ENCODE assay signal across 9 cellular contexts in the genomic region with DNA sequence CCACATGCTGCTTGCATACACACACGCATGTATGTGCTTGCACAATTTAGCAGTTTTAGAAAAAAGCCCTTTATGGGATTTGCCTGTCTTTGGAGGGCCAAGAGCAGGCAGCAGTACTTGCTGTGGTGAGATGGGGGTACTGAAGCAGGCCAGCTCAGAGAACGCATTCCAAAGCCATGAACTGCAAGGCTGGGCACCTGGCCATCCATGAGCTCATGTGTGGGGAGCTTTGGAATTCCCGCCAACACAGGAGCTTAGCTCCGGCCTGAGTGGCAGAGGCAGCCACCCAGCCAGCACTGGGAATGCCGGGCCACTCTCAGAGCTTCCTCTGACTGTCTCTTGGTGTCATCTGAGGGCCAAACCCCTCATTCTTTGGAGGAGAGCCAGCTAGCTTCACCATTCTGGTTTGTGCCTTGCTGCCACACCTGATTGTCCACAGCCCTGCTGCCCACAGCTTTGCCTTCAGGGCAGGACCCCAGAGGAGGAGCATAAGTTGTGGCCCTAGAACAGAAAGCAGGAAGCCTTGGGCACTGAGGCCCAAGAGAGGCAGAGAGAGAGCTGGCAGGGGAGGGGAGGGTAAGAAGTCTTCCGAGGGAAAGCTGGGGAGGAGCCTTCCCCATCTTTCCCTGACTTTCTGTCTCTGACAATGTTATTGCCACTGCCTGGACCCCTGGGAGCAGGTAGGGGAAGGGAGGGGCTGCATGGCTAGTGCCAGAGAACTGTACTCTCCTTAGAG.
DNase-seq lines count a peak whose midpoint lies in the region; ATAC-seq and TF ChIP-seq lines count a peak whose summit lies in the region.
"Had no signal": no experiment of that assay in that cellular context is flagged by ENCODE, and none has a peak within 500 bp of the region (broad histone marks: within the 10 kb centered on the region; RNA-seq: fewer than 3 reads in every experiment).

No MANE protein-coding gene starts in this region.

- H3K36me3 Mint-ChIP-seq in neural progenitor cell, result no peaks in the 10 kb centered on the region
- H3K36me3 Mint-ChIP-seq: natural killer cell had no signal

- H3K9me3 ChIP-seq in NT2/D1 (ENCODE audit: insufficient read depth, low read length) (no peaks in the 10 kb centered on the region), esophagus squamous epithelium (no peaks in the 10 kb centered on the region), neural progenitor cell (ENCODE audit: low read depth) (no peaks in the 10 kb centered on the region)

- 0% methylated on average over 3 of the region's 6 CpGs; no CpG with 5 or more reads in 1 of the 2 donors for WGBS in esophagus squamous epithelium, 2 donors

- peaks cover 40% of the 10 kb centered on the region for H3K4me1 ChIP-seq in NT2/D1 (ENCODE audit: insufficient read depth, insufficient read length)
- peaks cover 11 to 34% (median 19%) of the 10 kb centered on the region in 3 donors for H3K4me1 ChIP-seq in esophagus squamous epithelium
- H3K4me1 ChIP-seq in neural progenitor cell, result peaks cover 41% of the 10 kb centered on the region

- no peak overlapping the region for H3K4me2 ChIP-seq in neural progenitor cell

- H4K20me1 ChIP-seq in neural progenitor cell (ENCODE audit: low read depth), result no peaks in the 10 kb centered on the region

- no peaks in the 10 kb centered on the region for H3K36me3 ChIP-seq in BJ (ENCODE audit: control insufficient read depth, insufficient read depth, low read length)
- no peaks in the 10 kb centered on the region for H3K36me3 ChIP-seq in NT2/D1 (ENCODE audit: insufficient read depth, insufficient read length, low read length)
- no peaks in the 10 kb centered on the region for H3K36me3 ChIP-seq in esophagus squamous epithelium
- no peaks in the 10 kb centered on the region for H3K36me3 ChIP-seq in neural progenitor cell

- H3K27me3 Mint-ChIP-seq in neural progenitor cell (ENCODE audit: insufficient read depth, low read depth), result peaks cover 16% of the 10 kb centered on the region

- H3K9me3 Mint-ChIP-seq in neural progenitor cell, result peaks cover under 1% of the 10 kb centered on the region
- H3K9me3 Mint-ChIP-seq: natural killer cell had no signal

- TF ChIP-seq CTCF in BJ (IDR thresholded peaks at IDR 0.05; ENCODE audit: insufficient read depth, low read depth, low read length) (peak; percentile 40; the same call in 1 of the 2 replicates), esophagus squamous epithelium (IDR thresholded peaks at IDR 0.05) (peak in 5 of 6 experiments; percentile 23 to 62 (median 41)), neural progenitor cell (IDR thresholded peaks at IDR 0.05) (no peak)

- H3K4me3 ChIP-seq in BJ (ENCODE audit: low read depth, low read length) (no peak overlapping the region), NT2/D1 (ENCODE audit: insufficient read length, low read depth) (no peak overlapping the region), esophagus squamous epithelium (no peak overlapping the region), neural progenitor cell (no peak overlapping the region)

- H3K4me3 Mint-ChIP-seq in neural progenitor cell, result no peak overlapping the region
- H3K4me3 Mint-ChIP-seq: natural killer cell had no signal

- TF ChIP-seq POLR2A in esophagus squamous epithelium (IDR thresholded peaks at IDR 0.05), result no peak

- intact Hi-C loops in esophagus squamous epithelium (cut with DNase I), result no loop called here

- H3K79me2 ChIP-seq in neural progenitor cell (ENCODE audit: low read depth), result no peaks in the 10 kb centered on the region

- no peak for ATAC-seq in HG02981 (IDR thresholded peaks at IDR 0.05; ENCODE audit: unreplicated experiment)
- ATAC-seq in HG02840 (IDR thresholded peaks at IDR 0.05; ENCODE audit: low FRiP score, unreplicated experiment), result no peak
- ATAC-seq: natural killer cell had no signal

- peak overlapping the region in 1 of 4 donors; percentile 42 for H3K27ac ChIP-seq in esophagus squamous epithelium
- H3K27ac ChIP-seq in neural progenitor cell, result no peak overlapping the region

- H3K9ac ChIP-seq in NT2/D1 (ENCODE audit: insufficient read length, low read depth), result peak overlapping the region; percentile 77
- H3K9ac ChIP-seq in neural progenitor cell, result no peak overlapping the region

- POLR2A ChIA-PET in BJ (lab: Charles Lee) (no interaction called here), HEK293T (lab: Yijun Ruan, JAX) (interaction anchor here (1.1 kb wide), 1 partner anchor 14 kb away, joined by 5 read pairs; no protein-coding TSS in a partner anchor)

- peaks cover 43% of the 10 kb centered on the region for H3K27me3 ChIP-seq in BJ (ENCODE audit: control insufficient read depth, insufficient read depth, low read length)
- H3K27me3 ChIP-seq in NT2/D1 (ENCODE audit: insufficient read depth, insufficient read length), result no peaks in the 10 kb centered on the region
- peaks cover 0 to 99% (median 2%) of the 10 kb centered on the region in 4 donors for H3K27me3 ChIP-seq in esophagus squamous epithelium
- H3K27me3 ChIP-seq in neural progenitor cell, result no peaks in the 10 kb centered on the region

- DNase-seq in BJ (ENCODE audit: low read depth), result peak; percentile 87
- DNase-seq in NT2/D1 (ENCODE audit: low read depth, low spot score), result no peak
- no peak for DNase-seq in esophagus squamous epithelium (lab: John Stamatoyannopoulos, UW)
- DNase-seq in neural progenitor cell (ENCODE audit: low spot score), result peak; percentile 48
- no peak for DNase-seq in HEK293T (ENCODE audit: extremely low spot score)
- no peak for DNase-seq in stimulated activated naive CD4-positive, alpha-beta T cell treated with Interleukin-2 at 50 U/mL for 16 hours (lab: John Stamatoyannopoulos, UW)
- DNase-seq: natural killer cell had no signal

- peak overlapping the region; percentile 78 for H3K27ac Mint-ChIP-seq in neural progenitor cell
- H3K27ac Mint-ChIP-seq: natural killer cell had no signal

- no peak overlapping the region for H2AFZ ChIP-seq in neural progenitor cell (replicated peaks)

- H3K4me1 Mint-ChIP-seq in neural progenitor cell, result peaks cover 57% of the 10 kb centered on the region
- H3K4me1 Mint-ChIP-seq: natural killer cell had no signal

- peaks cover 28% of the 10 kb centered on the region for H3F3A ChIP-seq in neural progenitor cell (ENCODE audit: low read depth)

- CTCF ChIA-PET in BJ (lab: Yijun Ruan, JAX), result interaction anchor here (0.6 to 1.3 kb wide), 7 partner anchors 14 to 66 kb away, joined by 3 to 5 read pairs (median 3); no protein-coding TSS in a partner anchor
- CTCF ChIA-PET in HEK293T (lab: Yijun Ruan, JAX), result no interaction called here

TF ChIP-seq in HEK293T, 16 proteins besides CTCF, POLR2A, EP300 and RAD21:
- TF ChIP-seq HDGF (IDR thresholded peaks at IDR 0.05; ENCODE audit: borderline replicate concordance) (no peak), ARNT (IDR thresholded peaks at IDR 0.05) (no peak), L3MBTL2 (conservative IDR thresholded peaks at IDR 0.05) (no peak), CTBP1 (IDR thresholded peaks at IDR 0.05; ENCODE audit: borderline replicate concordance) (no peak), SP1 (IDR thresholded peaks at IDR 0.05) (no peak), ZNF384 (IDR thresholded peaks at IDR 0.05) (no peak), BHLHE40 (IDR thresholded peaks at IDR 0.05; ENCODE audit: borderline replicate concordance) (no peak), LEF1 (IDR thresholded peaks at IDR 0.05; ENCODE audit: borderline replicate concordance) (no peak), FOXA1 (IDR thresholded peaks at IDR 0.05) (no peak), FOXK2 (IDR thresholded peaks at IDR 0.05) (no peak), SUZ12 (IDR thresholded peaks at IDR 0.05) (no peak), TARDBP (IDR thresholded peaks at IDR 0.05) (no peak), ELF4 (IDR thresholded peaks at IDR 0.05) (no peak)
- TF ChIP-seq, protein P1, sequence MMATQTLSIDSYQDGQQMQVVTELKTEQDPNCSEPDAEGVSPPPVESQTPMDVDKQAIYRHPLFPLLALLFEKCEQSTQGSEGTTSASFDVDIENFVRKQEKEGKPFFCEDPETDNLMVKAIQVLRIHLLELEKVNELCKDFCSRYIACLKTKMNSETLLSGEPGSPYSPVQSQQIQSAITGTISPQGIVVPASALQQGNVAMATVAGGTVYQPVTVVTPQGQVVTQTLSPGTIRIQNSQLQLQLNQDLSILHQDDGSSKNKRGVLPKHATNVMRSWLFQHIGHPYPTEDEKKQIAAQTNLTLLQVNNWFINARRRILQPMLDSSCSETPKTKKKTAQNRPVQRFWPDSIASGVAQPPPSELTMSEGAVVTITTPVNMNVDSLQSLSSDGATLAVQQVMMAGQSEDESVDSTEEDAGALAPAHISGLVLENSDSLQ (IDR thresholded peaks at IDR 0.05), result no peak

Comparison
In these comparisons a context has a peak if more than half of its experiments do, and no peak if none do; other contexts are left out.
1. DNase-seq: peak in BJ (single experiment) and neural progenitor cell (single experiment); none in NT2/D1 (single experiment), esophagus squamous epithelium (single experiment), HEK293T (single experiment) and stimulated activated naive CD4-positive, alpha-beta T cell treated with Interleukin-2 at 50 U/mL for 16 hours (single experiment).